ENCODE assay signal across 32 cellular contexts in genomic region chr15:68966996-68967395, GRCh38. TPM values are rescaled to one million over a fixed set of nuclear protein-coding genes. Genes with fewer than 3 reads are reported as not detected.
"Had no signal": no experiment of that assay in that cellular context is flagged by ENCODE, and none has a peak within 500 bp of the region (broad histone marks: within the 10 kb centered on the region; RNA-seq: fewer than 3 reads in every experiment).

No MANE protein-coding gene starts in this region.

- H3K9me3 ChIP-seq: body of pancreas had no signal

- H3K4me1 ChIP-seq: adrenal gland, body of pancreas, gastrocnemius medialis had no signal

- H3K27ac ChIP-seq: adrenal gland, body of pancreas, gastrocnemius medialis, WERI-Rb-1 had no signal

- H3K4me3 ChIP-seq: adrenal gland, body of pancreas, gastrocnemius medialis had no signal

- H3K27me3 ChIP-seq: adrenal gland, body of pancreas had no signal

- H3K36me3 ChIP-seq: adrenal gland, gastrocnemius medialis, WERI-Rb-1 had no signal

- ATAC-seq: activated CD4-positive, alpha-beta T cell treated with anti-CD3 and anti-CD28 coated beads for 36 hours; activated CD4-positive, CD25-positive, alpha-beta regulatory T cell treated with anti-CD3 and anti-CD28 coated beads, Interleukin-2, amount 50 U/mL, for 24 hours; activated CD8-positive, alpha-beta memory T cell treated with anti-CD3 and anti-CD28 coated beads, Interleukin-2, amount 10 ng/mL, durations not matched to agents 7 days and 5 days; activated CD8-positive, alpha-beta T cell treated with anti-CD3 and anti-CD28 coated beads, Interleukin-2, amount 10 ng/mL, durations not matched to agents 7 days and 5 days; activated naive CD8-positive, alpha-beta T cell treated with anti-CD3 and anti-CD28 coated beads, Interleukin-2, amount 50 U/mL, for 24 hours; body of pancreas; esophagus mucosa; gastrocnemius medialis; T-helper 17 cell had no signal

- DNase-seq: activated B cell treated with CpG ODN at 0.5 μM for 24 hours; activated CD4-positive, alpha-beta memory T cell treated with anti-CD3 and anti-CD28 coated beads for 36 hours; activated CD4-positive, alpha-beta T cell treated with anti-CD3 and anti-CD28 coated beads for 36 hours; activated CD4-positive, alpha-beta T cell treated with anti-CD3 and anti-CD28 coated beads, Interleukin-2, amount 10 ng/mL, durations not matched to agents 24 days and 14 days; activated CD8-positive, alpha-beta memory T cell treated with anti-CD3 and anti-CD28 coated beads, Interleukin-2, amount 10 ng/mL, durations not matched to agents 7 days and 5 days; activated CD8-positive, alpha-beta memory T cell treated with anti-CD3 and anti-CD28 coated beads, Interleukin-2, amount 50 U/mL, for 4 hours; activated CD8-positive, alpha-beta T cell treated with anti-CD3 and anti-CD28 coated beads, Interleukin-2, amount 10 ng/mL, durations not matched to agents 7 days and 5 days; activated effector memory CD4-positive, alpha-beta T cell treated with anti-CD3 and anti-CD28 coated beads, Interleukin-2, amount 50 U/mL, for 16 hours; activated naive CD4-positive, alpha-beta T cell treated with anti-CD3 and anti-CD28 coated beads for 36 hours; activated naive CD8-positive, alpha-beta T cell treated with anti-CD3 and anti-CD28 coated beads for 36 hours; activated naive CD8-positive, alpha-beta T cell treated with anti-CD3 and anti-CD28 coated beads, Interleukin-2, amount 50 U/mL, for 24 hours; activated T-cell treated with anti-CD3 and anti-CD28 coated beads, Interleukin-2, amount 50 U/mL, for 1 hour; activated T-cell treated with anti-CD3 and anti-CD28 coated beads, Interleukin-2, amount 50 U/mL, for 48 hours; adrenal gland; amygdala; aorta; body of pancreas; caudate nucleus; cortex of kidney; effector CD8-positive, alpha-beta T cell; foreskin fibroblast; gastrocnemius medialis; T-helper 1 cell; T-helper 17 cell; T1000; WERI-Rb-1 had no signal

RNA-seq across cellular contexts. Expression of gene SPESP1, which starts 36.7 kb away (rescaled TPM):
- total RNA-seq: activated CD8-positive, alpha-beta T cell treated with anti-CD3 and anti-CD28 coated beads, Interleukin-2, amount 10 ng/mL, durations not matched to agents 7 days and 5 days; chondrocyte; T-helper 17 cell had no signal

RNA-seq across cellular contexts. Expression of gene NOX5, which starts 47.5 kb away (rescaled TPM):
- total RNA-seq: activated CD4-positive, alpha-beta T cell treated with anti-CD3 and anti-CD28 coated beads for 36 hours; activated CD4-positive, alpha-beta T cell treated with anti-CD3 and anti-CD28 coated beads, Interleukin-2, amount 10 ng/mL, durations not matched to agents 24 days and 14 days; activated CD8-positive, alpha-beta memory T cell treated with anti-CD3 and anti-CD28 coated beads for 36 hours; activated CD8-positive, alpha-beta T cell treated with anti-CD3 and anti-CD28 coated beads, Interleukin-2, amount 10 ng/mL, durations not matched to agents 7 days and 5 days; activated naive CD4-positive, alpha-beta T cell treated with anti-CD3 and anti-CD28 coated beads for 36 hours; activated naive CD8-positive, alpha-beta T cell treated with anti-CD3 and anti-CD28 coated beads for 36 hours; activated T-helper 2 cell treated with anti-CD3 and anti-CD28 coated beads, Interferon-gamma antibody, Interleukin-2, Interleukin-4, amounts not matched to agents 10 μg/mL and 5 μg/mL and 100 μg/mL, durations not matched to agents 14 hours and 24 hours and 36 hours; chondrocyte; dermis microvascular lymphatic vessel endothelial cell; gastrocnemius medialis; T-helper 17 cell had no signal
